1 cellular context compared by ENCODE assay signal in genomic region chr4:98630804-98631454, GRCh38.
TF ChIP-seq lines count a peak whose summit lies in the region.

No MANE protein-coding gene starts in this region.

TF ChIP-seq in SK-N-SH treated with all-trans-retinoic acid at 6 μM for 48 hours, 23 proteins besides CTCF, POLR2A, EP300 and RAD21 (continued from another document):
- TF ChIP-seq TSHZ2 (CRISPR knock-in tag; IDR thresholded peaks at IDR 0.05) (no peak), SNAI2 (CRISPR knock-in tag; IDR thresholded peaks at IDR 0.05) (no peak)
